ENCODE assay signal across 1 cellular context in the genomic region with DNA sequence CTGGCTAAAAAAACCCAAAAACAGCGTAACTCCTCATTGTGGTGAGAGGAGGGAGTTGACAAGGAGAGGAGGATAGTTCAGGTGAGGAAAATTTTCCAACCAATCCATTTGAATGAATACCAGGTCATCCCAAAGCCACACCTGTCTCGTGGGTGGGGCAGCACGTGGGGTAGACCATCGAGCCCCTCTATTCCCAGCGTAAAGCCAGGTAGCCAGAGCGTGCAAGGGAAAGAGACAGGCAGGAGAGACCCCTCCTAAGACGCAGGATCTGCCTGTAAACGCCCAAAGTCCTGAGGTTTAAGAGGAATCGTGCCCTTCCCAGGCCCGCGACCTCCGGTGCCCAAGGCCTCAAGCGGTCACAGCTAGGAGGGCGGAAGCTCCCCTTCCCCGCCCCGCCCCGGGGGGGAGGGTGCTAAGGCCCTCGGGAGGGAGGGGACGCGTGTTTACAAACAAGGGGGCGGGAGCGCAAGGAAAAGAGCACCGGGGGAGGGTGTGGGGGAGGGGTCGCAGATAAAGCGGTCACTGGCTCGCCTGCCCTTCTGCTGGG.
TF ChIP-seq lines count a peak whose summit lies in the region.

No MANE protein-coding gene starts in this region.

TF ChIP-seq in HCT116, 20 proteins besides CTCF, POLR2A, EP300 and RAD21 (continued from another document):
- TF ChIP-seq, protein P1, sequence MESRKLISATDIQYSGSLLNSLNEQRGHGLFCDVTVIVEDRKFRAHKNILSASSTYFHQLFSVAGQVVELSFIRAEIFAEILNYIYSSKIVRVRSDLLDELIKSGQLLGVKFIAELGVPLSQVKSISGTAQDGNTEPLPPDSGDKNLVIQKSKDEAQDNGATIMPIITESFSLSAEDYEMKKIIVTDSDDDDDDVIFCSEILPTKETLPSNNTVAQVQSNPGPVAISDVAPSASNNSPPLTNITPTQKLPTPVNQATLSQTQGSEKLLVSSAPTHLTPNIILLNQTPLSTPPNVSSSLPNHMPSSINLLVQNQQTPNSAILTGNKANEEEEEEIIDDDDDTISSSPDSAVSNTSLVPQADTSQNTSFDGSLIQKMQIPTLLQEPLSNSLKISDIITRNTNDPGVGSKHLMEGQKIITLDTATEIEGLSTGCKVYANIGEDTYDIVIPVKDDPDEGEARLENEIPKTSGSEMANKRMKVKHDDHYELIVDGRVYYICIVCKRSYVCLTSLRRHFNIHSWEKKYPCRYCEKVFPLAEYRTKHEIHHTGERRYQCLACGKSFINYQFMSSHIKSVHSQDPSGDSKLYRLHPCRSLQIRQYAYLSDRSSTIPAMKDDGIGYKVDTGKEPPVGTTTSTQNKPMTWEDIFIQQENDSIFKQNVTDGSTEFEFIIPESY (IDR thresholded peaks at IDR 0.05; ENCODE audit: extremely low read depth, insufficient replicate concordance, low read length) = no peak
- TF ChIP-seq SIN3A (IDR thresholded peaks at IDR 0.05; ENCODE audit: low read depth) (no peak), TCF7L2 (IDR thresholded peaks at IDR 0.05; ENCODE audit: borderline replicate concordance, extremely low read depth, insufficient read depth, insufficient read length) (no peak)
